20 cellular contexts compared by ENCODE assay signal in the genomic region with DNA sequence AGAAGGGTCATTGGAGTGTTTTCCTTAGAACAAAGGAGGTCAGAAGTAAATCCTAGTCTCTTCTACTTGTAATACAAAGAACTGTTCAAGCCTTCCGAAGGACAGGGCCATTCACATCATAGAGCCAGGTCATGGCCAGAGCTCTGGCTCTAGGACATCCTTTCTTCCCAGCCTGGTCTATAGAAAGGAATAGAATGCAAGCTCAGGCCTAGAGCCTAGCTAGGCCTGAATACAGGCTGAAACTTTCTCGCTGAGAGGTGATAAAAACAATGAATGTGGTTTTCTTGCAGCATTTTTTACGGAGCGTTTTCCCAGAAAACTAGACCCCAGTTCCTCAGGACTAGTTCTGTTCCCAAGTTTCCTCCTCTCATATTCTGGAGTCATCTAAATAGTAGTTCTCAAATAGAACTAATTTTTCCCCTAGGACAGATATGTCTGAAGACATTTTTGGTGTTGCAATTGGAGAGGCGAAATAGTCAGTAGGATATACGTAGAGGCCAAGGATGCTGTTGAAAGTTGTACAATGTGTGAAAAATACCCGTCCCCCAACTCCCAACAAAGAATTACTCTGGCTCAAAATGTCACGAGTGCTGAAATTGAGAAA. TPM values are rescaled to one million over a fixed set of nuclear protein-coding genes. Genes with fewer than 3 reads are reported as not detected.
A peak's percentile ranks its signal among the peaks of the same experiment; 100 is the strongest.
DNase-seq lines count a peak whose midpoint lies in the region; ATAC-seq, FAIRE-seq and TF ChIP-seq lines count a peak whose summit lies in the region.
"Had no signal": no experiment of that assay in that cellular context is flagged by ENCODE, and none has a peak within 500 bp of the region (broad histone marks: within the 10 kb centered on the region; RNA-seq: fewer than 3 reads in every experiment).

No MANE protein-coding gene starts in this region.

- peaks cover 34% of the 10 kb centered on the region for H3K4me1 ChIP-seq in A549
- H3K4me1 ChIP-seq in mammary epithelial cell (ENCODE audit: insufficient read depth, low read length) = no peaks in the 10 kb centered on the region
- H3K4me1 ChIP-seq in mesenchymal stem cell (ENCODE audit: control insufficient read depth, insufficient read depth, low read depth, low read length) = peaks cover 3% of the 10 kb centered on the region
- peaks cover 15% of the 10 kb centered on the region for H3K4me1 ChIP-seq in suprapubic skin

- no peaks in the 10 kb centered on the region for H3K79me2 ChIP-seq in mammary epithelial cell (ENCODE audit: insufficient read depth, low read length)

- peak overlapping the region; percentile 42 for H2BK120ac ChIP-seq in mesenchymal stem cell (ENCODE audit: low read depth, low read length)

- H3K27me3 ChIP-seq in mammary epithelial cell (ENCODE audit: insufficient read depth, low read length) = no peaks in the 10 kb centered on the region
- peaks cover 0 to 3% of the 10 kb centered on the region in 2 experiments for H3K27me3 ChIP-seq in mesenchymal stem cell (ENCODE audit: control insufficient read depth in 1 of 2, insufficient read depth in 1 of 2, low read length in 2 of 2)
- no peaks in the 10 kb centered on the region for H3K27me3 ChIP-seq in suprapubic skin

- H3K9ac ChIP-seq in mammary epithelial cell (ENCODE audit: insufficient read depth, low read length) (no peak overlapping the region), mesenchymal stem cell (ENCODE audit: low read length) (peak overlapping the region; percentile 31)

- peak overlapping the region; percentile 82 for H2AK5ac ChIP-seq in mesenchymal stem cell (ENCODE audit: low read length, severe bottlenecking)

- intact Hi-C loops in mammary epithelial cell (cut with micrococcal nuclease) = no loop called here

- peak overlapping the region; percentile 0 for H2AFZ ChIP-seq in mammary epithelial cell (ENCODE audit: low read depth, low read length)
- no peak overlapping the region for H2AFZ ChIP-seq in mesenchymal stem cell (ENCODE audit: low read depth, low read length)

- H3K36me3 Mint-ChIP-seq in naive thymus-derived CD8-positive, alpha-beta T cell = no peaks in the 10 kb centered on the region
- peaks cover 8% of the 10 kb centered on the region for H3K36me3 Mint-ChIP-seq in T-helper 17 cell (ENCODE audit: low read depth)
- H3K36me3 Mint-ChIP-seq: activated naive CD4-positive, alpha-beta T cell treated with anti-CD3 and anti-CD28 coated beads, Interleukin-2, amount 50 U/mL, for 24 hours had no signal

- H3K14ac ChIP-seq in mesenchymal stem cell (ENCODE audit: low read length in 2 of 2) = no peak overlapping the region

- FAIRE-seq in A549 (lab: Jason Lieb, UNC) = no peak
- FAIRE-seq: A204.1, endometrium, G401.6 had no signal

- TF ChIP-seq EP300 in A549 (IDR thresholded peaks at IDR 0.05) = no peak
- TF ChIP-seq EP300 in suprapubic skin (IDR thresholded peaks at IDR 0.05) = no peak

- POLR2A ChIA-PET in A549 (lab: Yijun Ruan, JAX) = interaction anchor here (0.5 to 1.9 kb wide), 6 partner anchors 133 to 213 kb away, joined by 3 to 13 read pairs (median 8); partner anchors contain the start of gene USP40
- POLR2A ChIA-PET in naive thymus-derived CD8-positive, alpha-beta T cell (lab: Charles Lee) = no interaction called here

- H4K8ac ChIP-seq in mesenchymal stem cell (ENCODE audit: low read length) = peak overlapping the region; percentile 71

- H3K4ac ChIP-seq in mesenchymal stem cell (ENCODE audit: low read depth in 1 of 2, low read length in 2 of 2) = no peak overlapping the region

- H3K9me3 Mint-ChIP-seq in naive thymus-derived CD8-positive, alpha-beta T cell = peaks cover 0 to 16% (median 3%) of the 10 kb centered on the region in 9 donors
- H3K9me3 Mint-ChIP-seq: activated naive CD4-positive, alpha-beta T cell treated with anti-CD3 and anti-CD28 coated beads, Interleukin-2, amount 50 U/mL, for 24 hours had no signal

- WGBS in A549 (ENCODE audit: missing lambda C conversion rate) = 5% methylated on average over 8 of the region's 8 CpGs
- 92% methylated on average over 8 of the region's 8 CpGs for WGBS in mammary epithelial cell (ENCODE audit: low coverage, missing lambda C conversion rate)
- 76% methylated on average over 5 of the region's 8 CpGs for WGBS in mesenchymal stem cell
- 87% methylated on average over 8 of the region's 8 CpGs for WGBS in suprapubic skin

- in situ Hi-C loops in mammary epithelial cell (cut with MboI; ENCODE audit: low sequenced_read_pairs in 2 of 2) = no loop called here

- no peak for TF ChIP-seq CTCF in A549 (IDR thresholded peaks at IDR 0.05)
- TF ChIP-seq CTCF in mammary epithelial cell (conservative IDR thresholded peaks at IDR 0.05 in 1 of 2, IDR thresholded peaks at IDR 0.05 in 1 of 2; ENCODE audit: extremely low read depth in 1 of 2, insufficient read depth in 1 of 2, low read depth in 1 of 2, low read length in 2 of 2) = no peak
- TF ChIP-seq CTCF in GM10266 (IDR thresholded peaks at IDR 0.05; ENCODE audit: control insufficient read depth, insufficient read depth, low read depth, missing control alignments) = no peak
- no peak for TF ChIP-seq CTCF in suprapubic skin (IDR thresholded peaks at IDR 0.05)

- H3K9me3 ChIP-seq in A549 (peaks cover 54% of the 10 kb centered on the region), mammary epithelial cell (replicated peaks; ENCODE audit: insufficient read depth, low read length) (no peaks in the 10 kb centered on the region), mesenchymal stem cell (ENCODE audit: control insufficient read depth, low read length) (no peaks in the 10 kb centered on the region), suprapubic skin (no peaks in the 10 kb centered on the region), T-helper 17 cell (ENCODE audit: control insufficient read depth, low read length, poor library complexity, severe bottlenecking) (no peaks in the 10 kb centered on the region)

- peak overlapping the region in 1 of 2 experiments; percentile 66 for H2BK12ac ChIP-seq in mesenchymal stem cell (ENCODE audit: low read length in 2 of 2)

- H3K36me3 ChIP-seq in mammary epithelial cell (ENCODE audit: insufficient read depth, low read length) = no peaks in the 10 kb centered on the region
- H3K36me3 ChIP-seq in mesenchymal stem cell (ENCODE audit: control insufficient read depth in 1 of 2, insufficient read depth in 2 of 2, low read depth in 1 of 2, low read length in 2 of 2) = no peaks in the 10 kb centered on the region
- H3K36me3 ChIP-seq in suprapubic skin = no peaks in the 10 kb centered on the region

- DNase-seq in A549 (ENCODE audit: low read depth in 1 of 2, low spot score in 1 of 2) (no peak), NCI-H460 (ENCODE audit: extremely low read depth, low read depth) (peak; percentile 91), mammary epithelial cell (no peak), mesenchymal stem cell (peak; percentile 38), GM10266 (ENCODE audit: extremely low spot score) (no peak), suprapubic skin (ENCODE audit: low spot score in 2 of 2) (no peak), T-helper 17 cell (no peak)
- no peak for DNase-seq in naive thymus-derived CD8-positive, alpha-beta T cell
- DNase-seq: activated CD4-positive, alpha-beta T cell treated with anti-CD3 and anti-CD28 coated beads for 1 hour; activated CD8-positive, alpha-beta memory T cell treated with anti-CD3 and anti-CD28 coated beads, Interleukin-2, amount 50 U/mL, for 48 hours; islet precursor cell; NCI-H2029; NCI-H526 treated with DMSO at 0.1 percent for 48 hours had no signal

- H3K4me2 ChIP-seq in A549 (peak overlapping the region; percentile 52), mammary epithelial cell (ENCODE audit: insufficient read depth, low read depth, low read length) (no peak overlapping the region), mesenchymal stem cell (ENCODE audit: low read length, poor library complexity, severe bottlenecking) (no peak overlapping the region)

- peak overlapping the region; percentile 75 for H4K91ac ChIP-seq in mesenchymal stem cell (ENCODE audit: low read length)

- no peaks in the 10 kb centered on the region for H4K20me1 ChIP-seq in mammary epithelial cell (ENCODE audit: insufficient read depth, low read length)

- TF ChIP-seq RAD21 in A549 (conservative IDR thresholded peaks at IDR 0.05 in 1 of 2, IDR thresholded peaks at IDR 0.05 in 1 of 2) = no peak

- peak overlapping the region; percentile 67 for H2BK5ac ChIP-seq in mesenchymal stem cell (ENCODE audit: low read depth, low read length, poor library complexity, severe bottlenecking)

- CTCF ChIA-PET in A549 (lab: Yijun Ruan, JAX) = interaction anchor here (1.0 to 2.6 kb wide), 6 partner anchors 12 to 251 kb away, joined by 3 to 11 read pairs (median 4); no protein-coding TSS in a partner anchor
- CTCF ChIA-PET in mammary epithelial cell (lab: Charles Lee; ENCODE audit: low non-redundant PET) = no interaction called here

- peak overlapping the region in 1 of 2 experiments; percentile 58 for H3K18ac ChIP-seq in mesenchymal stem cell (ENCODE audit: low read depth in 1 of 2, low read length in 2 of 2)

- H2BK15ac ChIP-seq in mesenchymal stem cell (ENCODE audit: low read depth, poor library complexity, severe bottlenecking) = no peak overlapping the region

- H3K23ac ChIP-seq in mesenchymal stem cell (ENCODE audit: low read length in 2 of 2) = no peak overlapping the region

- H3K27ac Mint-ChIP-seq in naive thymus-derived CD8-positive, alpha-beta T cell = no peak overlapping the region
- no peak overlapping the region for H3K27ac Mint-ChIP-seq in T-helper 17 cell
- H3K27ac Mint-ChIP-seq: activated naive CD4-positive, alpha-beta T cell treated with anti-CD3 and anti-CD28 coated beads, Interleukin-2, amount 50 U/mL, for 24 hours had no signal

- no peaks in the 10 kb centered on the region for H3K4me1 Mint-ChIP-seq in naive thymus-derived CD8-positive, alpha-beta T cell
- no peaks in the 10 kb centered on the region for H3K4me1 Mint-ChIP-seq in T-helper 17 cell
- H3K4me1 Mint-ChIP-seq: activated naive CD4-positive, alpha-beta T cell treated with anti-CD3 and anti-CD28 coated beads, Interleukin-2, amount 50 U/mL, for 24 hours had no signal

- H3K27ac ChIP-seq in A549 = peak overlapping the region; percentile 99 to 100
- H3K27ac ChIP-seq in mammary epithelial cell (ENCODE audit: insufficient read depth, low read depth, low read length) = no peak overlapping the region
- peak overlapping the region; percentile 81 for H3K27ac ChIP-seq in mesenchymal stem cell (ENCODE audit: low read length, poor library complexity, severe bottlenecking)
- H3K27ac ChIP-seq in suprapubic skin = no peak overlapping the region

- H3K27me3 Mint-ChIP-seq in naive thymus-derived CD8-positive, alpha-beta T cell = peaks cover 0 to 3% (median 2%) of the 10 kb centered on the region in 5 donors
- H3K27me3 Mint-ChIP-seq in T-helper 17 cell = peaks cover 45% of the 10 kb centered on the region

- dilution Hi-C loops in mammary epithelial cell (cut with HindIII; ENCODE audit: low sequenced_read_pairs) = no loop called here

- H3K4me3 ChIP-seq in A549 (no peak overlapping the region), mammary epithelial cell (replicated peaks in 1 of 3; ENCODE audit: insufficient read depth in 1 of 3, low read depth in 2 of 3, low read length in 3 of 3) (no peak overlapping the region), mesenchymal stem cell (ENCODE audit: insufficient read depth in 1 of 2, low read depth in 1 of 2, low read length in 2 of 2) (no peak overlapping the region), suprapubic skin (no peak overlapping the region)

- peak; percentile 85 for ATAC-seq in A549
- no peak for ATAC-seq in naive thymus-derived CD8-positive, alpha-beta T cell
- no peak for ATAC-seq in T-helper 17 cell

- no peak overlapping the region for H3K4me3 Mint-ChIP-seq in naive thymus-derived CD8-positive, alpha-beta T cell
- no peak overlapping the region for H3K4me3 Mint-ChIP-seq in T-helper 17 cell
- H3K4me3 Mint-ChIP-seq: activated naive CD4-positive, alpha-beta T cell treated with anti-CD3 and anti-CD28 coated beads, Interleukin-2, amount 50 U/mL, for 24 hours had no signal

- H3K79me1 ChIP-seq in mesenchymal stem cell (replicated peaks; ENCODE audit: low read length, poor library complexity, severe bottlenecking) = no peaks in the 10 kb centered on the region

- TF ChIP-seq POLR2A in A549 (IDR thresholded peaks at IDR 0.05; ENCODE audit: low read length) (no peak), suprapubic skin (IDR thresholded peaks at IDR 0.05) (no peak)

- BruUV-seq in mammary epithelial cell (replicated peaks; lab: Mats Ljungman, UMichigan) = no TSS peak

RNA-seq across cellular contexts. Expression of gene UGT1A6, which starts 6.8 kb away (rescaled TPM):
- 3.5 and 5.5 TPM in 2 replicates for polyA plus RNA-seq in A549 (2011; rRNA removed)
- 0.63 and 0.67 TPM in 2 replicates for polyA plus RNA-seq in A549 (2012; cell fraction: cytosol; rRNA removed)
- polyA plus RNA-seq in A549 (2012; cell fraction: nucleus; rRNA removed) = 1.3 and 2.8 TPM in 2 replicates
- 2.0 to 2.9 TPM (median 2.5 TPM) in 3 replicates for polyA plus RNA-seq in A549 (2017; fragmentation: RNase III; extraction: RNeasy Plus Mini Kit Qiagen cat#74134 plus additional on column Dnase treatment)
- 4.1 and 4.9 TPM in 2 replicates for polyA minus RNA-seq in A549 (2011; rRNA and poly(A)+ RNA removed)
- total RNA-seq in NCI-H460 (2014; rRNA removed; shearing (Covaris generic)) = not detected in 2 replicates
- 0.90 TPM in 1 of 2 replicates, not detected in the other for polyA plus RNA-seq in NCI-H460 (2014; cell fraction: nucleus; rRNA removed)
- total RNA-seq in mammary epithelial cell = 10 to 100 TPM in 1 of 2 donors, 1 to 10 TPM in 1; 5.6 to 10.5 TPM
- polyA plus RNA-seq in mammary epithelial cell = 1.9 TPM
- polyA minus RNA-seq in mammary epithelial cell = not detected
- polyA plus RNA-seq in mesenchymal stem cell (2013, experiment 1 of 2) = not detected
- not detected for polyA plus RNA-seq in mesenchymal stem cell (2013, experiment 2 of 2)
- total RNA-seq in suprapubic skin = 10 to 100 TPM in 3 of 4 donors, 1 to 10 TPM in 1; 7.4 to 26.3 (median 19.5) TPM
- total RNA-seq in naive thymus-derived CD8-positive, alpha-beta T cell = not detected
- polyA plus RNA-seq in naive thymus-derived CD8-positive, alpha-beta T cell = not detected
- total RNA-seq in T-helper 17 cell = not detected
- total RNA-seq: pulmonary artery endothelial cell; subcutaneous adipose tissue; T-helper 1 cell treated with Interleukin-12 subunit alpha and Interleukin-12 subunit beta and Interleukin-4 antibody, amounts not matched to agents 30 ng/mL and 1 ng/mL, for 36 hours had no signal

RNA-seq across cellular contexts. Expression of gene UGT1A5, which starts 13.2 kb away (rescaled TPM):
- polyA plus RNA-seq in A549 (2011; rRNA removed) (0.05 TPM in 1 of 2 replicates, not detected in the other), A549 (2017; fragmentation: RNase III; extraction: RNeasy Plus Mini Kit Qiagen cat#74134 plus additional on column Dnase treatment) (0.12 TPM in 1 of 3 replicates, not detected in the others), mammary epithelial cell (not detected)
- polyA plus RNA-seq in A549 (2012; cell fraction: cytosol; rRNA removed) = 0.03 and 0.04 TPM in 2 replicates
- 0.02 TPM in 1 of 2 replicates, not detected in the other for polyA plus RNA-seq in A549 (2012; cell fraction: nucleus; rRNA removed)
- 1.1 and 1.2 TPM in 2 replicates for polyA minus RNA-seq in A549 (2011; rRNA and poly(A)+ RNA removed)
- not detected in 2 replicates for total RNA-seq in NCI-H460 (2014; rRNA removed; shearing (Covaris generic))
- not detected in 2 replicates for polyA plus RNA-seq in NCI-H460 (2014; cell fraction: nucleus; rRNA removed)
- total RNA-seq in mammary epithelial cell (1 to 10 TPM in 1 of 2 donors, under 1 TPM in 1; 0.99 to 1.3 TPM), suprapubic skin (1 to 10 TPM in 2 of 4 donors, under 1 TPM in 2; 0.56 to 3.2 (median 1.2) TPM), T-helper 17 cell (not detected)
- not detected for polyA minus RNA-seq in mammary epithelial cell
- polyA plus RNA-seq in mesenchymal stem cell (2013, experiment 1 of 2) = not detected
- not detected for polyA plus RNA-seq in mesenchymal stem cell (2013, experiment 2 of 2)
- total RNA-seq in naive thymus-derived CD8-positive, alpha-beta T cell = not detected
- polyA plus RNA-seq in naive thymus-derived CD8-positive, alpha-beta T cell = not detected
- total RNA-seq: pulmonary artery endothelial cell; subcutaneous adipose tissue; T-helper 1 cell treated with Interleukin-12 subunit alpha and Interleukin-12 subunit beta and Interleukin-4 antibody, amounts not matched to agents 30 ng/mL and 1 ng/mL, for 36 hours had no signal

RNA-seq across cellular contexts. Expression of gene UGT1A7, which starts 17.8 kb away (rescaled TPM):
- polyA plus RNA-seq in A549 (2011; rRNA removed) = 8.9 and 10.0 TPM in 2 replicates
- 0.93 and 1.1 TPM in 2 replicates for polyA plus RNA-seq in A549 (2012; cell fraction: cytosol; rRNA removed)
- polyA plus RNA-seq in A549 (2012; cell fraction: nucleus; rRNA removed) = 1.2 and 2.3 TPM in 2 replicates
- 6.9 to 9.8 TPM (median 9.3 TPM) in 3 replicates for polyA plus RNA-seq in A549 (2017; fragmentation: RNase III; extraction: RNeasy Plus Mini Kit Qiagen cat#74134 plus additional on column Dnase treatment)
- 3.8 and 5.9 TPM in 2 replicates for polyA minus RNA-seq in A549 (2011; rRNA and poly(A)+ RNA removed)
- total RNA-seq in NCI-H460 (2014; rRNA removed; shearing (Covaris generic)) = not detected in 2 replicates
- polyA plus RNA-seq in NCI-H460 (2014; cell fraction: nucleus; rRNA removed) = 0.07 and 0.24 TPM in 2 replicates
- under 1 TPM; 0.61 to 0.83 TPM for total RNA-seq in mammary epithelial cell
- polyA plus RNA-seq in mammary epithelial cell = not detected
- polyA minus RNA-seq in mammary epithelial cell = not detected
- 0.01 TPM for polyA plus RNA-seq in mesenchymal stem cell (2013, experiment 1 of 2)
- polyA plus RNA-seq in mesenchymal stem cell (2013, experiment 2 of 2) = not detected
- 1 to 10 TPM; 1.3 to 8.0 (median 2.2) TPM for total RNA-seq in suprapubic skin
- not detected for total RNA-seq in naive thymus-derived CD8-positive, alpha-beta T cell
- polyA plus RNA-seq in naive thymus-derived CD8-positive, alpha-beta T cell = not detected
- total RNA-seq in T-helper 17 cell = not detected
- total RNA-seq: pulmonary artery endothelial cell; T-helper 1 cell treated with Interleukin-12 subunit alpha and Interleukin-12 subunit beta and Interleukin-4 antibody, amounts not matched to agents 30 ng/mL and 1 ng/mL, for 36 hours had no signal

RNA-seq across cellular contexts. Expression of gene UGT1A4, which starts 19.0 kb away (rescaled TPM):
- polyA plus RNA-seq in A549 (2011; rRNA removed) = 0.09 and 0.13 TPM in 2 replicates
- polyA plus RNA-seq in A549 (2012; cell fraction: cytosol; rRNA removed) = 0.10 and 0.20 TPM in 2 replicates
- 0.30 and 0.43 TPM in 2 replicates for polyA plus RNA-seq in A549 (2012; cell fraction: nucleus; rRNA removed)
- polyA plus RNA-seq in A549 (2017; fragmentation: RNase III; extraction: RNeasy Plus Mini Kit Qiagen cat#74134 plus additional on column Dnase treatment) = 0.05 to 0.14 TPM (median 0.12 TPM) in 3 replicates
- polyA minus RNA-seq in A549 (2011; rRNA and poly(A)+ RNA removed) = 1.4 and 1.6 TPM in 2 replicates
- 0.20 TPM in 1 of 2 replicates, not detected in the other for total RNA-seq in NCI-H460 (2014; rRNA removed; shearing (Covaris generic))
- not detected in 2 replicates for polyA plus RNA-seq in NCI-H460 (2014; cell fraction: nucleus; rRNA removed)
- under 1 TPM; 0.14 to 0.83 TPM for total RNA-seq in mammary epithelial cell
- polyA plus RNA-seq in mammary epithelial cell = not detected
- not detected for polyA minus RNA-seq in mammary epithelial cell
- not detected for polyA plus RNA-seq in mesenchymal stem cell (2013, experiment 1 of 2)
- not detected for polyA plus RNA-seq in mesenchymal stem cell (2013, experiment 2 of 2)
- total RNA-seq in suprapubic skin = 1 to 10 TPM in 3 of 4 donors, not detected in 1; 1.8 to 2.6 (median 2.3) TPM
- not detected for total RNA-seq in naive thymus-derived CD8-positive, alpha-beta T cell
- polyA plus RNA-seq in naive thymus-derived CD8-positive, alpha-beta T cell = not detected
- not detected for total RNA-seq in T-helper 17 cell
- total RNA-seq: pulmonary artery endothelial cell; subcutaneous adipose tissue; T-helper 1 cell treated with Interleukin-12 subunit alpha and Interleukin-12 subunit beta and Interleukin-4 antibody, amounts not matched to agents 30 ng/mL and 1 ng/mL, for 36 hours had no signal

RNA-seq across cellular contexts. Expression of gene UGT1A9, which starts 27.8 kb away (rescaled TPM):
- polyA plus RNA-seq in A549 (2011; rRNA removed) (10.6 and 11.0 TPM in 2 replicates), A549 (2017; fragmentation: RNase III; extraction: RNeasy Plus Mini Kit Qiagen cat#74134 plus additional on column Dnase treatment) (10.3 to 13.1 TPM (median 11.8 TPM) in 3 replicates), mammary epithelial cell (not detected)
- polyA plus RNA-seq in A549 (2012; cell fraction: cytosol; rRNA removed) = 2.7 and 2.8 TPM in 2 replicates
- 3.6 and 5.4 TPM in 2 replicates for polyA plus RNA-seq in A549 (2012; cell fraction: nucleus; rRNA removed)
- 4.4 and 5.9 TPM in 2 replicates for polyA minus RNA-seq in A549 (2011; rRNA and poly(A)+ RNA removed)
- not detected in 2 replicates for total RNA-seq in NCI-H460 (2014; rRNA removed; shearing (Covaris generic))
- not detected in 2 replicates for polyA plus RNA-seq in NCI-H460 (2014; cell fraction: nucleus; rRNA removed)
- total RNA-seq in mammary epithelial cell (not detected), suprapubic skin (not detected), T-helper 17 cell (not detected)
- polyA minus RNA-seq in mammary epithelial cell = not detected
- polyA plus RNA-seq in mesenchymal stem cell (2013, experiment 1 of 2) = not detected
- polyA plus RNA-seq in mesenchymal stem cell (2013, experiment 2 of 2) = not detected
- not detected for total RNA-seq in naive thymus-derived CD8-positive, alpha-beta T cell
- polyA plus RNA-seq in naive thymus-derived CD8-positive, alpha-beta T cell = not detected
- total RNA-seq: pulmonary artery endothelial cell; subcutaneous adipose tissue; T-helper 1 cell treated with Interleukin-12 subunit alpha and Interleukin-12 subunit beta and Interleukin-4 antibody, amounts not matched to agents 30 ng/mL and 1 ng/mL, for 36 hours had no signal

Comparison
In these comparisons a context has a peak if more than half of its experiments do, and no peak if none do; other contexts are left out.
1. ATAC-seq: peak in A549 (2 of 2); none in naive thymus-derived CD8-positive, alpha-beta T cell (0 of 2) and T-helper 17 cell (single experiment).
2. DNase-seq: peak in NCI-H460 (single experiment) and mesenchymal stem cell (single experiment); none in A549 (0 of 2), mammary epithelial cell (single experiment), GM10266 (single experiment), suprapubic skin (0 of 2), naive thymus-derived CD8-positive, alpha-beta T cell (0 of 10) and T-helper 17 cell (0 of 3).
3. H3K27ac ChIP-seq: peak in A549 (2 of 2) and mesenchymal stem cell (single experiment); none in mammary epithelial cell (single experiment) and suprapubic skin (single experiment).